8 cellular contexts compared by ENCODE assay signal in the genomic region with DNA sequence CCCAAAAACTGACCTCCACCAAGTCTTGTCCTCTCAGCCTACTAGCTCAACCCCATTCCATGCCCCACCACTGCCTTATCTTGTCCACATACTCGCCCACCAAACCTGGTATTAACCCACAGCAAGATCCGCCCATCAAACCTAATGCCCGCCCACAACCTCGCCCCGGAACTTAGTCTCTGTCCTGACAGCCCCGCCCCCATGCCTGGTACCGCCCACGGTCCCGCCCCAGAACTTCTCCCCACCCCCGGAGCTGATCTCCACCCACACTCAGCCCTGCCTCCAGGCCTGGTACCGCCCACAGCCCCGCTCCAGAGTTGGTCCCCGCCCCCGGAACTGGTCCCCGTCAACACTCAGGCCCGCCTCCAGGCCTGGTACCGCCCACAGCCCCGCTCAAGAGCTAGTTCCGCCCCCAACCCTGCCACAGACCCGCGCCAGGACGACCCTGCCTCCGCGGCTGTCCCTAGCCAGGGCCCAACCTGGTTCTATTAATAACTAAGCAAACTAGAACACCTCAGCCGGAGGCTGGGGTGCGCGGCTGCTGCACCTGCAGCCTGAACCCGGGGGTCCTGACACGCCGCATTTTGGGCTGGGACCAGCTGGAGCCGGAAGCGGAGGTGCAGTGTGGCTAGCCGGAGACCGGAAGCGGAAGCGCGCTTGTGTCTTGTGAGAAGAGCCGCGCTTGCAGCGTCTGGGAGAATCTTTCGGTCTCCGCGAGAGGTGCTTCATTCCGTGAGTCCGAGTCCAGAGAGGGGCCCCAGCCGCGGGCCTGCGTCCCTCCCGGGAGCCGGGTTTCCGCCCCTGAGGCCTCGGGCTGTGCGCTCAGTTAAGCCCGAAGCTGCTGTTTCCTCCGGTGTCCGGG. TPM values are rescaled to one million over a fixed set of nuclear protein-coding genes. Genes with fewer than 3 reads are reported as not detected.
DNase-seq lines count a peak whose midpoint lies in the region; ATAC-seq and TF ChIP-seq lines count a peak whose summit lies in the region.

Gene ZNF557, plus strand, starts transcription at position 662 of the 862 bp plus-strand sequence. CDS start 5,372 bp downstream, outside the sequence.

- H3K36me3 ChIP-seq in KOPT-K1 (ENCODE audit: insufficient read depth, low read length) = peaks cover 35% of the 10 kb centered on the region
- H3K36me3 ChIP-seq in Peyer's patch = peaks cover 0 to 36% (median 0%) of the 10 kb centered on the region in 3 donors
- peaks cover 0 to 38% (median 20%) of the 10 kb centered on the region in 3 donors for H3K36me3 ChIP-seq in esophagus squamous epithelium

- no peaks in the 10 kb centered on the region for H3K27me3 Mint-ChIP-seq in activated T-cell treated with anti-CD3 and anti-CD28 coated beads, Interleukin-2, amount 50 U/mL, for 72 hours (ENCODE audit: low read depth)

- DNase-seq in DMS79 treated with DMSO at 0.1 percent for 48 hours (lab: John Stamatoyannopoulos, UW) = peak; percentile 91
- peak; percentile 99 to 100 (median 100) for DNase-seq in Peyer's patch
- peak; percentile 99 to 100 for DNase-seq in activated T-cell treated with anti-CD3 and anti-CD28 coated beads, Interleukin-2, amount 50 U/mL, for 72 hours
- DNase-seq in esophagus squamous epithelium (lab: John Stamatoyannopoulos, UW) = peak; percentile 97
- peak; percentile 98 for DNase-seq in myocyte (ENCODE audit: low read depth)
- peak; percentile 98 to 99 for DNase-seq in stimulated activated CD8-positive, alpha-beta memory T cell treated with anti-CD3 and anti-CD28 coated beads, Interleukin-7, amount 100 ng/mL, for 4 hours (ENCODE audit: low read depth in 2 of 2)

- no peaks in the 10 kb centered on the region for H3K9me3 ChIP-seq in KOPT-K1 (ENCODE audit: insufficient read depth, low read length, poor library complexity, severe bottlenecking)
- H3K9me3 ChIP-seq in Peyer's patch = no peaks in the 10 kb centered on the region
- no peaks in the 10 kb centered on the region for H3K9me3 ChIP-seq in esophagus squamous epithelium

- TF ChIP-seq POLR2A in Peyer's patch (IDR thresholded peaks at IDR 0.05) (peak; percentile 48 to 69), esophagus squamous epithelium (IDR thresholded peaks at IDR 0.05) (peak in 3 of 4 donors; percentile 10 to 66 (median 38))

- peak within 1 kb of the TSS; percentile 97 to 98 for H3K4me3 Mint-ChIP-seq in activated T-cell treated with anti-CD3 and anti-CD28 coated beads, Interleukin-2, amount 50 U/mL, for 72 hours

- H3K27ac Mint-ChIP-seq in activated T-cell treated with anti-CD3 and anti-CD28 coated beads, Interleukin-2, amount 50 U/mL, for 72 hours = peak within 1 kb of the TSS; percentile 61

- intact Hi-C loops in esophagus squamous epithelium (cut with DNase I) = no loop called here

- peaks cover 23% of the 10 kb centered on the region for H3K4me1 Mint-ChIP-seq in activated T-cell treated with anti-CD3 and anti-CD28 coated beads, Interleukin-2, amount 50 U/mL, for 72 hours (ENCODE audit: low read depth)

- H3K27ac ChIP-seq in KOPT-K1 (ENCODE audit: low read depth, low read length, poor library complexity, severe bottlenecking) (peak within 1 kb of the TSS; percentile 91), Peyer's patch (peak within 1 kb of the TSS; percentile 71 to 88 (median 80)), esophagus squamous epithelium (peak within 1 kb of the TSS; percentile 84 to 90 (median 87))

- H3K4me3 ChIP-seq in Peyer's patch (peak within 1 kb of the TSS; percentile 78 to 90 (median 79)), esophagus squamous epithelium (peak within 1 kb of the TSS; percentile 80 to 98 (median 88))

- H3K27me3 ChIP-seq in Peyer's patch (no peaks in the 10 kb centered on the region), esophagus squamous epithelium (no peaks in the 10 kb centered on the region)

- no peak for TF ChIP-seq CTCF in Peyer's patch (IDR thresholded peaks at IDR 0.05)
- TF ChIP-seq CTCF in esophagus squamous epithelium (IDR thresholded peaks at IDR 0.05) = peak in 2 of 6 experiments; percentile 2 to 11

- H3K36me3 Mint-ChIP-seq in activated T-cell treated with anti-CD3 and anti-CD28 coated beads, Interleukin-2, amount 50 U/mL, for 72 hours (ENCODE audit: insufficient read depth in 2 of 2) = peaks cover 9 to 23% of the 10 kb centered on the region in 2 donors

- H3K4me1 ChIP-seq in Peyer's patch (peaks cover 0 to 10% (median 7%) of the 10 kb centered on the region in 4 donors), esophagus squamous epithelium (peaks cover 6 to 15% (median 7%) of the 10 kb centered on the region in 3 donors)

- H3K9me3 Mint-ChIP-seq in activated T-cell treated with anti-CD3 and anti-CD28 coated beads, Interleukin-2, amount 50 U/mL, for 72 hours = peaks cover 0 to 2% of the 10 kb centered on the region in 2 donors

- WGBS in esophagus squamous epithelium, 2 donors = 1 to 8% methylated on average over 7 to 13 of the region's 56 CpGs

- ATAC-seq in GM21786 (IDR thresholded peaks at IDR 0.05; ENCODE audit: unreplicated experiment) = peak; percentile 92
- ATAC-seq in activated T-cell treated with anti-CD3 and anti-CD28 coated beads, Interleukin-2, amount 50 U/mL, for 72 hours (replicated peaks in 1 of 2) = peak; percentile 96

RNA-seq across cellular contexts. Expression of gene ZNF557, which starts in this region (rescaled TPM):
- total RNA-seq in Peyer's patch (10 to 100 TPM in 3 of 4 donors, 1 to 10 TPM in 1; 9.6 to 14.9 (median 12.1) TPM), esophagus squamous epithelium (10 to 100 TPM in 1 of 4 donors, 1 to 10 TPM in 3; 3.7 to 10.1 (median 6.8) TPM), myocyte (7.8 and 9.4 TPM in 2 replicates)
- 10 to 100 TPM in 1 of 2 donors, 1 to 10 TPM in 1; 8.6 to 11.9 TPM for total RNA-seq in activated T-cell treated with anti-CD3 and anti-CD28 coated beads, Interleukin-2, amount 50 U/mL, for 72 hours
- 3.2 TPM for polyA plus RNA-seq in myocyte (2012)

Comparison
In these comparisons a context has a peak if more than half of its experiments do, and no peak if none do; other contexts are left out.
1. Peak in every context shown above with its lines: DNase-seq, ATAC-seq, H3K4me3 ChIP-seq and H3K27ac ChIP-seq.